In the genomic region with DNA sequence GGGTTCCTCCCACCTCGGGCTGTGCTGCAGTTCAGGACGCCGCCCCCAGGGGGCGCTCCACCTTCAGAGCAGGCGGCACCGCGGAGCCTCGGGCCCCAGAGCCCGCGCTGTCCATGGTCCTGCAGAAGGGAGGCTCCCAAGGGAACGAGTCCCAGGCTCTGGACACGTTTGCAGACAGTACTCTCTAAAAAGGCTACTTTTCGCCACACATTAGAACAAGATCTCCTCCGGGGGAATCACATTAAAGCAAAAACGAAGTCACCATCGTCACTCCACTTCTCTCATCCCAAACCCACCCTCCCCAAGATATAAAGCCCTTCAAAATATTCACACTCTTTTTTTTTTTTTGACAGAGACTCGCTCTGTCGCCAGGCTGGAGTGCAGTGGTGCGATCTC, we compare ENCODE assay signal across 8 cellular contexts. TPM values are rescaled to one million over a fixed set of nuclear protein-coding genes. Genes with fewer than 3 reads are reported as not detected.
DNase-seq lines count a peak whose midpoint lies in the region; ATAC-seq and TF ChIP-seq lines count a peak whose summit lies in the region.

No MANE protein-coding gene starts in this region.

- TF ChIP-seq CTCF in epithelial cell of proximal tubule (conservative IDR thresholded peaks at IDR 0.05; ENCODE audit: low read depth, low read length): peak; percentile 92

- no peak overlapping the region for H3K4me3 ChIP-seq in epithelial cell of proximal tubule (ENCODE audit: low read depth, low read length)

- peak; percentile 19 for DNase-seq in A172 (ENCODE audit: low spot score)
- DNase-seq in NOMO-1 treated with DMSO at 0.1 percent for 48 hours (lab: John Stamatoyannopoulos, UW; ENCODE audit: unreplicated experiment): peak; percentile 61
- peak; percentile 90 for DNase-seq in activated CD8-positive, alpha-beta memory T cell treated with anti-CD3 and anti-CD28 coated beads, Interleukin-2, amount 50 U/mL, for 4 hours
- no peak for DNase-seq in epithelial cell of proximal tubule (ENCODE audit: low read depth)
- DNase-seq in mucosa of gallbladder (ENCODE audit: low spot score): peak; percentile 90
- DNase-seq in stimulated activated CD8-positive, alpha-beta memory T cell treated with anti-CD3 and anti-CD28 coated beads, Interleukin-7, amount 100 ng/mL, for 1 hour (ENCODE audit: low read depth in 2 of 2): peak; percentile 70 to 80

- ATAC-seq in GM18867 (IDR thresholded peaks at IDR 0.05; ENCODE audit: unreplicated experiment) (peak; percentile 49), HG03097 (IDR thresholded peaks at IDR 0.05; ENCODE audit: low FRiP score, unreplicated experiment) (no peak)

RNA-seq across cellular contexts. Expression of a gene that starts 4.6 kb away (rescaled TPM):
- not detected in 2 replicates for total RNA-seq in A172 (2014; rRNA removed; shearing (Covaris generic))
- total RNA-seq in epithelial cell of proximal tubule (not detected in 2 replicates), mucosa of gallbladder (12.9 TPM)

RNA-seq across cellular contexts. Expression of a gene that starts 31.7 kb away (rescaled TPM):
- not detected in 2 replicates for total RNA-seq in A172 (2014; rRNA removed; shearing (Covaris generic))
- not detected in 2 replicates for total RNA-seq in epithelial cell of proximal tubule
- 0.43 TPM for total RNA-seq in mucosa of gallbladder

RNA-seq across cellular contexts. Expression of a gene that starts 34.3 kb away (rescaled TPM):
- total RNA-seq in A172 (2014; rRNA removed; shearing (Covaris generic)): not detected in 2 replicates
- total RNA-seq in epithelial cell of proximal tubule: not detected in 2 replicates
- not detected for total RNA-seq in mucosa of gallbladder

RNA-seq across cellular contexts. Expression of a gene that starts 36.2 kb away (rescaled TPM):
- not detected in 2 replicates for total RNA-seq in A172 (2014; rRNA removed; shearing (Covaris generic))
- total RNA-seq in epithelial cell of proximal tubule (not detected in 2 replicates), mucosa of gallbladder (11.0 TPM)

RNA-seq across cellular contexts. Expression of a gene that starts 49.6 kb away (rescaled TPM):
- not detected in 2 replicates for total RNA-seq in A172 (2014; rRNA removed; shearing (Covaris generic))
- total RNA-seq in epithelial cell of proximal tubule (not detected in 2 replicates), mucosa of gallbladder (7.4 TPM)

Comparison
In these comparisons a context has a peak if more than half of its experiments do, and no peak if none do; other contexts are left out.
1. RNA of a gene that starts 4.6 kb away (total RNA-seq): 12.9 TPM in mucosa of gallbladder (single experiment); not detected in A172 and not detected in epithelial cell of proximal tubule; every median in the first group is over 10 times any median in the second.